ENCODE assay signal across 1 cellular context in genomic region chr21:19433623-19434022, GRCh38.
TF ChIP-seq lines count a peak whose summit lies in the region.

No MANE protein-coding gene starts in this region.

TF ChIP-seq in K562, 482 proteins besides CTCF, POLR2A, EP300 and RAD21 (continued from another document and continues in another):
- TF ChIP-seq ZBTB49 (CRISPR knock-in tag; IDR thresholded peaks at IDR 0.05; ENCODE audit: borderline replicate concordance), result no peak
- TF ChIP-seq STAG1 (CRISPR knock-in tag; IDR thresholded peaks at IDR 0.05; ENCODE audit: borderline replicate concordance), result no peak
- TF ChIP-seq GTF2F1 (IDR thresholded peaks at IDR 0.05; ENCODE audit: low read depth, low read length), result no peak
- no peak for TF ChIP-seq MNT (conservative IDR thresholded peaks at IDR 0.05)
- TF ChIP-seq PHTF2 (CRISPR knock-in tag; IDR thresholded peaks at IDR 0.05), result no peak
- no peak for TF ChIP-seq SNIP1 (IDR thresholded peaks at IDR 0.05; ENCODE audit: low read depth)
- no peak for TF ChIP-seq MECOM (CRISPR knock-in tag; IDR thresholded peaks at IDR 0.05)
- no peak for TF ChIP-seq GATA2 (CRISPR knock-in tag; IDR thresholded peaks at IDR 0.05)
- no peak for TF ChIP-seq CEBPZ (IDR thresholded peaks at IDR 0.05; ENCODE audit: borderline replicate concordance, low read depth, low read length)
- no peak for TF ChIP-seq BRD4 (IDR thresholded peaks at IDR 0.05)
- TF ChIP-seq ZNF282 (CRISPR knock-in tag; IDR thresholded peaks at IDR 0.05), result no peak
- TF ChIP-seq HBP1 (CRISPR knock-in tag; IDR thresholded peaks at IDR 0.05), result no peak
- TF ChIP-seq ERF (CRISPR knock-in tag; IDR thresholded peaks at IDR 0.05), result no peak
- no peak for TF ChIP-seq POLR2B (IDR thresholded peaks at IDR 0.05; ENCODE audit: low read depth, partially characterized antibody)
- TF ChIP-seq RFX7 (CRISPR knock-in tag; IDR thresholded peaks at IDR 0.05), result no peak
- peak; percentile 90 for TF ChIP-seq TAL1 (IDR thresholded peaks at IDR 0.05)
- TF ChIP-seq ZBED1 (IDR thresholded peaks at IDR 0.05), result no peak
- TF ChIP-seq HDAC1 (IDR thresholded peaks at IDR 0.05), result peak in 1 of 2 experiments; percentile 76; a peak in 3 of 4 replicates
- TF ChIP-seq ZNF277 (CRISPR knock-in tag; IDR thresholded peaks at IDR 0.05; ENCODE audit: borderline replicate concordance), result no peak
- TF ChIP-seq NR4A1 (CRISPR knock-in tag; IDR thresholded peaks at IDR 0.05), result no peak
- TF ChIP-seq NR4A1 (tag; IDR thresholded peaks at IDR 0.05), result no peak
- no peak for TF ChIP-seq ZNF407 (IDR thresholded peaks at IDR 0.05; ENCODE audit: low read depth)
- no peak for TF ChIP-seq RERE (CRISPR knock-in tag; IDR thresholded peaks at IDR 0.05; ENCODE audit: borderline replicate concordance)
- no peak for TF ChIP-seq HCFC1 (IDR thresholded peaks at IDR 0.05; ENCODE audit: low read depth, low read length)
- no peak for TF ChIP-seq ELF4 (CRISPR knock-in tag; IDR thresholded peaks at IDR 0.05)
- no peak for TF ChIP-seq ZNF830 (CRISPR knock-in tag; IDR thresholded peaks at IDR 0.05)
- no peak for TF ChIP-seq ZNF76 (CRISPR knock-in tag; IDR thresholded peaks at IDR 0.05; ENCODE audit: borderline replicate concordance)
- no peak for TF ChIP-seq NONO (IDR thresholded peaks at IDR 0.05; ENCODE audit: low read depth in 2 of 2, low read length in 1 of 2)
- peak; percentile 30 for TF ChIP-seq CCNT2 (IDR thresholded peaks at IDR 0.05; ENCODE audit: borderline replicate concordance, extremely low read depth, insufficient read length, low read depth, low read length)
- no peak for TF ChIP-seq ZNF384 (IDR thresholded peaks at IDR 0.05; ENCODE audit: low read depth, low read length)
- no peak for TF ChIP-seq CSDE1 (IDR thresholded peaks at IDR 0.05)
- TF ChIP-seq POLR2AphosphoS5 (IDR thresholded peaks at IDR 0.05; ENCODE audit: control insufficient read depth, insufficient read depth, low read depth, low read length), result peak; percentile 51
- no peak for TF ChIP-seq NR2F6 (CRISPR knock-in tag; IDR thresholded peaks at IDR 0.05)
- TF ChIP-seq RBM25 (IDR thresholded peaks at IDR 0.05; ENCODE audit: low read depth, low read length, severe bottlenecking), result no peak
- TF ChIP-seq DNMT1 (IDR thresholded peaks at IDR 0.05), result no peak
